1 cellular context compared by ENCODE assay signal in genomic region chr11:118924591-118925585, GRCh38.
TF ChIP-seq lines count a peak whose summit lies in the region.

No MANE protein-coding gene starts in this region.

TF ChIP-seq in HepG2, 621 proteins besides CTCF, POLR2A, EP300 and RAD21 (continued from another document and continues in another):
- TF ChIP-seq SKIL (CRISPR knock-in tag; IDR thresholded peaks at IDR 0.05; ENCODE audit: borderline replicate concordance), result no peak
- TF ChIP-seq ZNF317 (CRISPR knock-in tag; IDR thresholded peaks at IDR 0.05), result peak; percentile 48; the same call in 1 of the 2 replicates
- TF ChIP-seq ZNF768 (CRISPR knock-in tag; IDR thresholded peaks at IDR 0.05), result no peak
- TF ChIP-seq CAMTA2 (CRISPR knock-in tag; IDR thresholded peaks at IDR 0.05; ENCODE audit: borderline replicate concordance), result 0 out of 2 replicates have a peak, but pooled peaks have one; percentile 45
- TF ChIP-seq STAT5B (CRISPR knock-in tag; IDR thresholded peaks at IDR 0.05), result no peak
- TF ChIP-seq TAF1 (CRISPR knock-in tag; IDR thresholded peaks at IDR 0.05), result peak; percentile 20; the same call in 1 of the 2 replicates
- TF ChIP-seq CENPBD1 (CRISPR knock-in tag; IDR thresholded peaks at IDR 0.05; ENCODE audit: borderline replicate concordance, low read depth), result no peak
- TF ChIP-seq HINFP (CRISPR knock-in tag; IDR thresholded peaks at IDR 0.05; ENCODE audit: low read depth), result no peak
- TF ChIP-seq NAIF1 (CRISPR knock-in tag; IDR thresholded peaks at IDR 0.05; ENCODE audit: borderline replicate concordance), result no peak
- TF ChIP-seq NFAT5 (CRISPR knock-in tag; IDR thresholded peaks at IDR 0.05), result 0 out of 2 replicates have a peak, but pooled peaks have one; percentile 31
- 0 out of 2 replicates have a peak, but pooled peaks have one; percentile 47 for TF ChIP-seq DR1 (CRISPR knock-in tag; IDR thresholded peaks at IDR 0.05)
- TF ChIP-seq TRAFD1 (CRISPR knock-in tag; IDR thresholded peaks at IDR 0.05; ENCODE audit: borderline replicate concordance), result no peak
- TF ChIP-seq MAFF (IDR thresholded peaks at IDR 0.05; ENCODE audit: low read depth, low read length), result no peak
- no peak for TF ChIP-seq ZZZ3 (CRISPR knock-in tag; IDR thresholded peaks at IDR 0.05; ENCODE audit: borderline replicate concordance)
- no peak for TF ChIP-seq AFF4 (CRISPR knock-in tag; IDR thresholded peaks at IDR 0.05)
- no peak for TF ChIP-seq ZBTB1 (CRISPR knock-in tag; IDR thresholded peaks at IDR 0.05; ENCODE audit: borderline replicate concordance)
- TF ChIP-seq ZNF775 (CRISPR knock-in tag; IDR thresholded peaks at IDR 0.05; ENCODE audit: borderline replicate concordance), result no peak
- no peak for TF ChIP-seq ZNF24 (IDR thresholded peaks at IDR 0.05)
- no peak; the same call in 1 of the 2 replicates for TF ChIP-seq IRF2 (CRISPR knock-in tag; IDR thresholded peaks at IDR 0.05)
- TF ChIP-seq FOXP4 (CRISPR knock-in tag; IDR thresholded peaks at IDR 0.05), result no peak
- no peak for TF ChIP-seq PRMT3 (CRISPR knock-in tag; IDR thresholded peaks at IDR 0.05; ENCODE audit: borderline replicate concordance, low read depth)
- TF ChIP-seq ARNT2 (CRISPR knock-in tag; IDR thresholded peaks at IDR 0.05; ENCODE audit: low read depth), result 0 out of 2 replicates have a peak, but pooled peaks have one; percentile 23
- TF ChIP-seq HNRNPH1 (optimal IDR thresholded peaks at IDR 0.05; ENCODE audit: low read depth, low read length), result no peak
- no peak for TF ChIP-seq STAG1 (CRISPR knock-in tag; IDR thresholded peaks at IDR 0.05)
- no peak for TF ChIP-seq ZNF260 (CRISPR knock-in tag; IDR thresholded peaks at IDR 0.05; ENCODE audit: borderline replicate concordance, low read depth)
- no peak for TF ChIP-seq ETV6 (CRISPR knock-in tag; conservative IDR thresholded peaks at IDR 0.05)
- no peak for TF ChIP-seq FOXM1 (CRISPR knock-in tag; IDR thresholded peaks at IDR 0.05)
- TF ChIP-seq IRF1 (CRISPR knock-in tag; IDR thresholded peaks at IDR 0.05; ENCODE audit: low read depth), result no peak
- TF ChIP-seq POLR2AphosphoS2 (IDR thresholded peaks at IDR 0.05; ENCODE audit: low read depth, low read length), result no peak
- TF ChIP-seq BCL6 (CRISPR knock-in tag; IDR thresholded peaks at IDR 0.05), result no peak
- no peak for TF ChIP-seq TRIM22 (IDR thresholded peaks at IDR 0.05)
- no peak for TF ChIP-seq SSRP1 (CRISPR knock-in tag; IDR thresholded peaks at IDR 0.05)
- no peak for TF ChIP-seq PAWR (CRISPR knock-in tag; IDR thresholded peaks at IDR 0.05; ENCODE audit: borderline replicate concordance)
- no peak for TF ChIP-seq ZNF281 (CRISPR knock-in tag; IDR thresholded peaks at IDR 0.05; ENCODE audit: borderline replicate concordance)
- no peak for TF ChIP-seq RCOR2 (CRISPR knock-in tag; IDR thresholded peaks at IDR 0.05)
- TF ChIP-seq ZNF678 (CRISPR knock-in tag; IDR thresholded peaks at IDR 0.05), result no peak
- TF ChIP-seq XRCC5 (optimal IDR thresholded peaks at IDR 0.05; ENCODE audit: low read length), result no peak
- no peak for TF ChIP-seq MIER2 (CRISPR knock-in tag; IDR thresholded peaks at IDR 0.05)
